Comparison of ENCODE assay signal across 1 cellular context in genomic region chr15:25775317-25775912, GRCh38.
TF ChIP-seq lines count a peak whose summit lies in the region.

No MANE protein-coding gene starts in this region.

TF ChIP-seq in GM12878, 131 proteins besides CTCF, POLR2A, EP300 and RAD21 (continued from another document):
- TF ChIP-seq, protein P1, sequence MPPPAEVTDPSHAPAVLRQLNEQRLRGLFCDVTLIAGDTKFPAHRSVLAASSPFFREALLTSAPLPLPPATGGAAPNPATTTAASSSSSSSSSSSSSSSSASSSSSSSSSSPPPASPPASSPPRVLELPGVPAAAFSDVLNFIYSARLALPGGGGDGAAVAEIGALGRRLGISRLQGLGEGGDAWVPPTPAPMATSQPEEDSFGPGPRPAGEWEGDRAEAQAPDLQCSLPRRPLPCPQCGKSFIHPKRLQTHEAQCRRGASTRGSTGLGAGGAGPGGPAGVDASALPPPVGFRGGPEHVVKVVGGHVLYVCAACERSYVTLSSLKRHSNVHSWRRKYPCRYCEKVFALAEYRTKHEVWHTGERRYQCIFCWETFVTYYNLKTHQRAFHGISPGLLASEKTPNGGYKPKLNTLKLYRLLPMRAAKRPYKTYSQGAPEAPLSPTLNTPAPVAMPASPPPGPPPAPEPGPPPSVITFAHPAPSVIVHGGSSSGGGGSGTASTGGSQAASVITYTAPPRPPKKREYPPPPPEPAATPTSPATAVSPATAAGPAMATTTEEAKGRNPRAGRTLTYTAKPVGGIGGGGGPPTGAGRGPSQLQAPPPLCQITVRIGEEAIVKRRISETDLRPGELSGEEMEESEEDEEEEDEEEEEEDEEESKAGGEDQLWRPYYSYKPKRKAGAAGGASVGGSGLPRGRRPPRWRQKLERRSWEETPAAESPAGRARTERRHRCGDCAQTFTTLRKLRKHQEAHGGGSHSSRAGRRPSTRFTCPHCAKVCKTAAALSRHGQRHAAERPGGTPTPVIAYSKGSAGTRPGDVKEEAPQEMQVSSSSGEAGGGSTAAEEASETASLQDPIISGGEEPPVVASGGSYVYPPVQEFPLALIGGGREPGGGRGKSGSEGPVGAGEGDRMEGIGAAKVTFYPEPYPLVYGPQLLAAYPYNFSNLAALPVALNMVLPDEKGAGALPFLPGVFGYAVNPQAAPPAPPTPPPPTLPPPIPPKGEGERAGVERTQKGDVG (CRISPR knock-in tag; IDR thresholded peaks at IDR 0.05): no peak
- TF ChIP-seq NBN (IDR thresholded peaks at IDR 0.05) (no peak), KLF5 (IDR thresholded peaks at IDR 0.05; ENCODE audit: partially characterized antibody) (no peak), PAX5 (IDR thresholded peaks at IDR 0.05; ENCODE audit: borderline replicate concordance, low read depth, low read length) (no peak), SIN3A (IDR thresholded peaks at IDR 0.05; ENCODE audit: low read depth, low read length) (no peak), CUX1 (IDR thresholded peaks at IDR 0.05; ENCODE audit: insufficient replicate concordance, low read depth, low read length) (peak; percentile 15), YBX1 (IDR thresholded peaks at IDR 0.05) (no peak), FOXK2 (IDR thresholded peaks at IDR 0.05) (no peak), BHLHE40 (IDR thresholded peaks at IDR 0.05; ENCODE audit: borderline replicate concordance in 1 of 2, low read depth in 2 of 2, low read length in 1 of 2) (peak; percentile 76), SREBF2 (IDR thresholded peaks at IDR 0.05; ENCODE audit: low read length) (no peak), ZBTB33 (IDR thresholded peaks at IDR 0.05) (no peak), EGR1 (IDR thresholded peaks at IDR 0.05; ENCODE audit: borderline replicate concordance in 1 of 2, low read depth in 2 of 2, low read length in 2 of 2) (no peak), MTA3 (IDR thresholded peaks at IDR 0.05; ENCODE audit: borderline replicate concordance, low read length) (no peak), ZZZ3 (IDR thresholded peaks at IDR 0.05; ENCODE audit: control insufficient read depth, insufficient read length, low read depth) (no peak), KDM1A (IDR thresholded peaks at IDR 0.05; ENCODE audit: borderline replicate concordance) (no peak), GATAD2B (conservative IDR thresholded peaks at IDR 0.05; ENCODE audit: low read depth) (no peak), SIX5 (IDR thresholded peaks at IDR 0.05; ENCODE audit: low read depth, low read length, severe bottlenecking) (no peak), ZNF622 (IDR thresholded peaks at IDR 0.05) (no peak), IRF5 (IDR thresholded peaks at IDR 0.05; ENCODE audit: borderline replicate concordance) (no peak), WRNIP1 (IDR thresholded peaks at IDR 0.05; ENCODE audit: borderline replicate concordance, low read depth, low read length) (no peak), CEBPB (IDR thresholded peaks at IDR 0.05; ENCODE audit: borderline replicate concordance in 1 of 2, low read depth in 2 of 2, low read length in 2 of 2) (no peak)
- TF ChIP-seq, protein P2, sequence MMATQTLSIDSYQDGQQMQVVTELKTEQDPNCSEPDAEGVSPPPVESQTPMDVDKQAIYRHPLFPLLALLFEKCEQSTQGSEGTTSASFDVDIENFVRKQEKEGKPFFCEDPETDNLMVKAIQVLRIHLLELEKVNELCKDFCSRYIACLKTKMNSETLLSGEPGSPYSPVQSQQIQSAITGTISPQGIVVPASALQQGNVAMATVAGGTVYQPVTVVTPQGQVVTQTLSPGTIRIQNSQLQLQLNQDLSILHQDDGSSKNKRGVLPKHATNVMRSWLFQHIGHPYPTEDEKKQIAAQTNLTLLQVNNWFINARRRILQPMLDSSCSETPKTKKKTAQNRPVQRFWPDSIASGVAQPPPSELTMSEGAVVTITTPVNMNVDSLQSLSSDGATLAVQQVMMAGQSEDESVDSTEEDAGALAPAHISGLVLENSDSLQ (IDR thresholded peaks at IDR 0.05): no peak
TF ChIP-seq in GM12878: peak in this region for 10.
